11 cellular contexts compared by ENCODE assay signal in genomic region chr13:98214008-98214643, GRCh38. TPM values are rescaled to one million over a fixed set of nuclear protein-coding genes. Genes with fewer than 3 reads are reported as not detected.
DNase-seq lines count a peak whose midpoint lies in the region; ATAC-seq and TF ChIP-seq lines count a peak whose summit lies in the region.
"Had no signal": no experiment of that assay in that cellular context is flagged by ENCODE, and none has a peak within 500 bp of the region (broad histone marks: within the 10 kb centered on the region; RNA-seq: fewer than 3 reads in every experiment).

No MANE protein-coding gene starts in this region.

- peak overlapping the region; percentile 81; the same call in 2 of the 3 replicates for H2BK15ac ChIP-seq in IMR-90 (ENCODE audit: low read depth, low read length)

- H4K91ac ChIP-seq in IMR-90 (ENCODE audit: insufficient read depth, low read depth, low read length): peak overlapping the region; percentile 82

- WGBS in IMR-90 (ENCODE audit: extremely low coverage in 2 of 2, insufficient read length in 1 of 2), 2 experiments: 27% methylated on average over 3 of the region's 16 CpGs; no CpG with 5 or more reads in 1 of the 2 experiments

- peak overlapping the region; percentile 89 for H3K4ac ChIP-seq in IMR-90 (ENCODE audit: low read depth, low read length)

- H3K4me1 ChIP-seq in IMR-90 (ENCODE audit: control insufficient read depth, insufficient read depth, low read length): peaks cover 35% of the 10 kb centered on the region

- H3K36me3 ChIP-seq in IMR-90 (ENCODE audit: control insufficient read depth, insufficient read depth, low read length): peaks cover 20% of the 10 kb centered on the region

- peak overlapping the region; percentile 91 for H2BK120ac ChIP-seq in IMR-90 (ENCODE audit: low read depth, low read length)

- H2BK5ac ChIP-seq in IMR-90 (ENCODE audit: low read depth, low read length, poor library complexity, severe bottlenecking): peak overlapping the region; percentile 76

- H3K36me3 Mint-ChIP-seq in stimulated activated naive B cell treated with anti-CD40 and anti-IgM and Interleukin-4, amounts not matched to agents 10 μg/mL and 1 μg/mL and 100 μg/mL, for 72 hours: no peaks in the 10 kb centered on the region

- peak overlapping the region; percentile 53; the same call in 1 of the 2 replicates for H3K9ac ChIP-seq in IMR-90 (ENCODE audit: low read depth, low read length)
- H3K9ac ChIP-seq: BLaER1 had no signal

- ATAC-seq in IMR-90 (ENCODE audit: low read depth): peak; percentile 71
- no peak for ATAC-seq in stimulated activated naive B cell treated with anti-CD40 and anti-IgM and Interleukin-4, amounts not matched to agents 10 μg/mL and 1 μg/mL and 100 μg/mL, for 72 hours (replicated peaks)

- peak overlapping the region; percentile 91 for H2AK5ac ChIP-seq in IMR-90 (ENCODE audit: low read depth, low read length)

- peak overlapping the region; percentile 11; the same call in 1 of the 2 replicates for H3K23ac ChIP-seq in IMR-90 (ENCODE audit: low read depth, low read length)

- H3K9me3 ChIP-seq in IMR-90 (ENCODE audit: control insufficient read depth, insufficient read depth, low read length): no peaks in the 10 kb centered on the region

- CTCF ChIA-PET in IMR-90 (lab: Yijun Ruan, JAX): interaction anchor here (1.0 to 1.5 kb wide), 2 partner anchors 8 to 231 kb away, joined by 3 to 5 read pairs; no protein-coding TSS in a partner anchor

- peaks cover 30% of the 10 kb centered on the region for H3K9me1 ChIP-seq in IMR-90 (ENCODE audit: insufficient read depth, low read length)

- peaks cover 44 to 89% of the 10 kb centered on the region in 2 experiments; a peak in 3 of 4 replicates for H3K79me1 ChIP-seq in IMR-90 (ENCODE audit: low read depth in 1 of 2, low read length in 2 of 2)

- H4K5ac ChIP-seq in IMR-90 (ENCODE audit: low read depth, low read length): peak overlapping the region; percentile 2

- H3K4me3 Mint-ChIP-seq in stimulated activated naive B cell treated with anti-CD40 and anti-IgM and Interleukin-4, amounts not matched to agents 10 μg/mL and 1 μg/mL and 100 μg/mL, for 72 hours: no peak overlapping the region

- dilution Hi-C loops in IMR-90 (cut with HindIII; ENCODE audit: low sequenced_read_pairs, unreplicated experiment): no loop called here

- TF ChIP-seq CTCF in IMR-90 (conservative IDR thresholded peaks at IDR 0.05; ENCODE audit: low read depth, low read length): no peak

- H4K8ac ChIP-seq in IMR-90 (ENCODE audit: low read depth in 2 of 2, low read length in 2 of 2): peak overlapping the region; percentile 60 to 90

- intact Hi-C loops in IMR-90 (cut with micrococcal nuclease): loop anchor here (2.0 to 5.0 kb wide), 2 partner anchors 41 to 158 kb away; no protein-coding TSS in a partner anchor

- peak overlapping the region; percentile 63 for H3K56ac ChIP-seq in IMR-90 (ENCODE audit: extremely low read depth, insufficient read depth, low read length)

- TF ChIP-seq POLR2A in IMR-90 (IDR thresholded peaks at IDR 0.05; ENCODE audit: low read depth, low read length): no peak

- DNase-seq in A172 (ENCODE audit: low spot score): peak; percentile 59
- DNase-seq in IMR-90: peak; percentile 95
- peak; percentile 33 for DNase-seq in dermis blood vessel endothelial cell
- peak; percentile 69 for DNase-seq in myocyte (ENCODE audit: low read depth)
- no peak for DNase-seq in Kasumi-1 (lab: John Stamatoyannopoulos, UW)
- no peak for DNase-seq in mesenteric fat pad (ENCODE audit: low spot score)
- no peak for DNase-seq in iPS-NIHi7 (ENCODE audit: extremely low spot score)
- no peak for DNase-seq in stimulated activated naive B cell treated with anti-CD40 and anti-IgM and Interleukin-4, amounts not matched to agents 10 μg/mL and 1 μg/mL and 100 μg/mL, for 72 hours

- peaks cover 0 to 4% of the 10 kb centered on the region in 2 donors for H3K27me3 Mint-ChIP-seq in stimulated activated naive B cell treated with anti-CD40 and anti-IgM and Interleukin-4, amounts not matched to agents 10 μg/mL and 1 μg/mL and 100 μg/mL, for 72 hours

- no peaks in the 10 kb centered on the region for H3K27me3 ChIP-seq in IMR-90 (ENCODE audit: control insufficient read depth, insufficient read depth, low read length)
- H3K27me3 ChIP-seq: BLaER1 had no signal

- H3K4me2 ChIP-seq in IMR-90 (ENCODE audit: low read depth, low read length): peak overlapping the region; percentile 38
- H3K4me2 ChIP-seq: BLaER1 had no signal

- H2BK20ac ChIP-seq in IMR-90 (ENCODE audit: low read depth, low read length): peak overlapping the region; percentile 91

- BruUV-seq in IMR-90 (replicated peaks; lab: Mats Ljungman, UMichigan): no TSS peak

- H2AK9ac ChIP-seq in IMR-90 (replicated peaks; ENCODE audit: low read depth, low read length, poor library complexity): peak overlapping the region; percentile 82

- H3K9me3 Mint-ChIP-seq in stimulated activated naive B cell treated with anti-CD40 and anti-IgM and Interleukin-4, amounts not matched to agents 10 μg/mL and 1 μg/mL and 100 μg/mL, for 72 hours: peaks cover 0 to 5% of the 10 kb centered on the region in 2 donors

- H3K14ac ChIP-seq in IMR-90 (replicated peaks; ENCODE audit: low read depth, low read length): peak overlapping the region; percentile 86

- H3K4me1 Mint-ChIP-seq in stimulated activated naive B cell treated with anti-CD40 and anti-IgM and Interleukin-4, amounts not matched to agents 10 μg/mL and 1 μg/mL and 100 μg/mL, for 72 hours: peaks cover 0 to 4% of the 10 kb centered on the region in 2 donors

- H4K20me1 ChIP-seq in IMR-90 (ENCODE audit: insufficient read depth, low read length): peaks cover 12% of the 10 kb centered on the region
- H4K20me1 ChIP-seq: BLaER1 had no signal

- in situ Hi-C loops in IMR-90 (cut with MboI; ENCODE audit: low sequenced_read_pairs): no loop called here

- no peak for TF ChIP-seq RAD21 in IMR-90 (IDR thresholded peaks at IDR 0.05; ENCODE audit: low read length)

- POLR2A ChIA-PET in IMR-90 (lab: Charles Lee; ENCODE audit: unreplicated experiment): no interaction called here

- H3K18ac ChIP-seq in IMR-90 (ENCODE audit: low read depth, low read length): peak overlapping the region; percentile 5

- H3K27ac Mint-ChIP-seq in stimulated activated naive B cell treated with anti-CD40 and anti-IgM and Interleukin-4, amounts not matched to agents 10 μg/mL and 1 μg/mL and 100 μg/mL, for 72 hours: no peak overlapping the region

- H3K4me3 ChIP-seq in IMR-90 (ENCODE audit: insufficient read depth, low read depth, low read length): no peak overlapping the region
- H3K4me3 ChIP-seq: BLaER1 had no signal

- peak overlapping the region; percentile 68 for H3K27ac ChIP-seq in IMR-90 (ENCODE audit: insufficient read depth, low read length)
- H3K27ac ChIP-seq: BLaER1 had no signal

- peak overlapping the region; percentile 56 for H2AFZ ChIP-seq in IMR-90 (replicated peaks; ENCODE audit: low read length, poor library complexity)

TF ChIP-seq in IMR-90, 13 proteins besides CTCF, POLR2A, EP300 and RAD21:
- TF ChIP-seq MAFK (IDR thresholded peaks at IDR 0.05; ENCODE audit: low read depth, low read length): peak; percentile 93
- no peak for TF ChIP-seq ELK1 (IDR thresholded peaks at IDR 0.05; ENCODE audit: borderline replicate concordance, low read depth, low read length)
- TF ChIP-seq USF2 (IDR thresholded peaks at IDR 0.05; ENCODE audit: low read depth, low read length): no peak
- TF ChIP-seq RCOR1 (IDR thresholded peaks at IDR 0.05; ENCODE audit: insufficient replicate concordance, low read length): peak; percentile 88
- peak; percentile 70; the same call in 1 of the 2 replicates for TF ChIP-seq FOS (IDR thresholded peaks at IDR 0.05; ENCODE audit: low read depth, low read length)
- TF ChIP-seq MAZ (IDR thresholded peaks at IDR 0.05; ENCODE audit: borderline replicate concordance, low read depth, low read length): 0 out of 2 replicates have a peak, but pooled peaks have one; percentile 5
- TF ChIP-seq NFE2L2 (IDR thresholded peaks at IDR 0.05; ENCODE audit: low read depth, low read length): peak; percentile 93
- peak; percentile 35; the same call in 1 of the 2 replicates for TF ChIP-seq MXI1 (IDR thresholded peaks at IDR 0.05; ENCODE audit: borderline replicate concordance, low read depth, low read length)
- TF ChIP-seq RFX5 (IDR thresholded peaks at IDR 0.05; ENCODE audit: low read depth, low read length): no peak

RNA-seq across cellular contexts. Expression of gene RNF113B, which starts 37.1 kb away (rescaled TPM):
- not detected in 2 replicates for total RNA-seq in A172 (2014; rRNA removed; shearing (Covaris generic))
- total RNA-seq in IMR-90 (2012; rRNA removed): not detected in 2 replicates
- not detected in 2 replicates for polyA plus RNA-seq in IMR-90 (2012; rRNA removed)
- not detected in 2 replicates for polyA plus RNA-seq in IMR-90 (2012; cell fraction: cytosol; rRNA removed)
- not detected in 2 replicates for polyA plus RNA-seq in IMR-90 (2012; cell fraction: nucleus; rRNA removed; ENCODE audit: low replicate concordance)
- total RNA-seq in dermis blood vessel endothelial cell: not detected in 2 replicates
- total RNA-seq in myocyte: not detected in 2 replicates
- 0.08 TPM for polyA plus RNA-seq in myocyte (2012)
- total RNA-seq in mesenteric fat pad: not detected
- total RNA-seq: activated CD8-positive, alpha-beta memory T cell treated with anti-CD3 and anti-CD28 coated beads for 36 hours; pulmonary artery endothelial cell had no signal

Comparison
In these comparisons a context has a peak if more than half of its experiments do, and no peak if none do; other contexts are left out.
1. DNase-seq: peak in A172 (single experiment), IMR-90 (single experiment), dermis blood vessel endothelial cell (single experiment) and myocyte (single experiment); none in Kasumi-1 (0 of 2), mesenteric fat pad (single experiment), iPS-NIHi7 (single experiment) and stimulated activated naive B cell treated with anti-CD40 and anti-IgM and Interleukin-4, amounts not matched to agents 10 μg/mL and 1 μg/mL and 100 μg/mL, for 72 hours (single experiment).